In genomic region chr7:83005410-83005809, GRCh38 we compare ENCODE assay signal across 14 cellular contexts.
DNase-seq lines count a peak whose midpoint lies in the region; ATAC-seq, FAIRE-seq and TF ChIP-seq lines count a peak whose summit lies in the region.
"Had no signal": no experiment of that assay in that cellular context is flagged by ENCODE, and none has a peak within 500 bp of the region (broad histone marks: within the 10 kb centered on the region; RNA-seq: fewer than 3 reads in every experiment).

No MANE protein-coding gene starts in this region.

- H3K36me3 ChIP-seq in A673 (ENCODE audit: insufficient read depth, low read length, poor library complexity, severe bottlenecking), result no peaks in the 10 kb centered on the region
- H3K36me3 ChIP-seq: BLaER1 had no signal

- no TSS peak for BruUV-seq in A673 (replicated peaks; lab: Mats Ljungman, UMichigan)

- no peaks in the 10 kb centered on the region for H3K9me3 ChIP-seq in A673 (ENCODE audit: low read depth, low read length, poor library complexity, severe bottlenecking)
- H3K9me3 ChIP-seq: BLaER1 had no signal

- intact Hi-C loops in A673 (cut with micrococcal nuclease; ENCODE audit: unreplicated experiment), result no loop called here

- ATAC-seq in foreskin keratinocyte, result no peak
- ATAC-seq: activated CD8-positive, alpha-beta T cell treated with anti-CD3 and anti-CD28 coated beads, Interleukin-2, amount 10 ng/mL, durations not matched to agents 7 days and 5 days; right cardiac atrium had no signal

- POLR2A ChIA-PET in A673 (lab: Charles Lee; ENCODE audit: low non-redundant PET), result no interaction called here

- TF ChIP-seq CTCF in A673 (conservative IDR thresholded peaks at IDR 0.05; ENCODE audit: low read depth, low read length) (peak; percentile 46), HFF-Myc (IDR thresholded peaks at IDR 0.05; ENCODE audit: low read depth, low read length, missing control alignments) (peak; percentile 8), foreskin keratinocyte (conservative IDR thresholded peaks at IDR 0.05) (peak; percentile 36)

- no peak overlapping the region for H3K27ac ChIP-seq in A673 (ENCODE audit: low read depth, low read length, poor library complexity, severe bottlenecking)
- no peak overlapping the region for H3K27ac ChIP-seq in foreskin keratinocyte
- H3K27ac ChIP-seq: BLaER1 had no signal

- DNase-seq in A673 (ENCODE audit: low spot score) (peak; percentile 45), HFF-Myc (ENCODE audit: extremely low read depth, low read depth) (no peak), RPMI8226 (peak; percentile 12), foreskin keratinocyte (no peak), retina (no peak), RCC 7860 (ENCODE audit: low spot score) (no peak)
- DNase-seq in stimulated activated CD4-positive, alpha-beta T cell treated with anti-CD3 and anti-CD28 coated beads, Interleukin-4, amount 100 ng/mL, for 1 hour, result no peak
- DNase-seq in stimulated activated CD8-positive, alpha-beta memory T cell treated with anti-CD3 and anti-CD28 coated beads, Interleukin-4, amount 100 ng/mL, for 48 hours, result no peak
- DNase-seq: activated CD8-positive, alpha-beta T cell treated with anti-CD3 and anti-CD28 coated beads, Interleukin-2, amount 10 ng/mL, durations not matched to agents 7 days and 5 days; activated naive CD4-positive, alpha-beta T cell treated with anti-CD3 and anti-CD28 coated beads, Interleukin-2, amount 10 ng/mL, durations not matched to agents 7 days and 5 days; H7; KBM-7; right cardiac atrium had no signal

- CTCF ChIA-PET in A673 (lab: Charles Lee), result no interaction called here

- H3K4me1 ChIP-seq in A673 (ENCODE audit: insufficient read depth, low read length, poor library complexity, severe bottlenecking), result no peaks in the 10 kb centered on the region
- no peaks in the 10 kb centered on the region for H3K4me1 ChIP-seq in foreskin keratinocyte
- H3K4me1 ChIP-seq: BLaER1 had no signal

- H3K4me3 ChIP-seq in A673 (ENCODE audit: low read depth, low read length, poor library complexity, severe bottlenecking) (no peak overlapping the region), HFF-Myc (replicated peaks; ENCODE audit: low read depth, low read length) (no peak overlapping the region)
- H3K4me3 ChIP-seq: BLaER1 had no signal

- H3K27me3 ChIP-seq in A673 (replicated peaks; ENCODE audit: insufficient read depth, low read depth, low read length, poor library complexity), result peaks cover 15% of the 10 kb centered on the region
- H3K27me3 ChIP-seq in foreskin keratinocyte, result no peaks in the 10 kb centered on the region
- H3K27me3 ChIP-seq: BLaER1 had no signal

- no peak for FAIRE-seq in RCC 7860 (lab: Jason Lieb, UNC)

Comparison
In these comparisons a context has a peak if more than half of its experiments do, and no peak if none do; other contexts are left out.
1. DNase-seq: peak in A673 (single experiment) and RPMI8226 (single experiment); none in HFF-Myc (single experiment), foreskin keratinocyte (0 of 2), retina (single experiment), RCC 7860 (single experiment), stimulated activated CD4-positive, alpha-beta T cell treated with anti-CD3 and anti-CD28 coated beads, Interleukin-4, amount 100 ng/mL, for 1 hour (single experiment) and stimulated activated CD8-positive, alpha-beta memory T cell treated with anti-CD3 and anti-CD28 coated beads, Interleukin-4, amount 100 ng/mL, for 48 hours (single experiment).
2. Peak in every context shown above with its lines, with median percentiles within 50 percentile points of each other: CTCF ChIP-seq.